2 cellular contexts compared by ENCODE assay signal in the genomic region with DNA sequence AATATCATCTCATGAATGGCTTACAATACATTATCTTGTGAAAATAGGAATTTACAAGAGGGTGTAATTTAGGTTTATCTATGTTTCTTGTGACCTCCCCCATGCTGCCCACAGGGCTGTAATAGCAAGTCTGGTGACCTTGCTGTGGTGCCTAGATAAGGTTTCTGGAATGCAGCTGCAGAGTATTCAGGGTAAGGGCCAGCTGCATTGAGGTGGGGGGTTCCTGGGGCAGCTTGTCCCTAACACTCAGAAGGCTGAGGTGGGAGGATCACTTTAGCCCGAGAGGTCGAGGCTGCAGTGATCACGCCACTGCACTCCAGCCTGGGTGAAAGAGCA.
TF ChIP-seq lines count a peak whose summit lies in the region.

No MANE protein-coding gene starts in this region.

TF ChIP-seq in GM23338, 12 proteins besides CTCF, POLR2A, EP300 and RAD21:
- TF ChIP-seq, protein P1, sequence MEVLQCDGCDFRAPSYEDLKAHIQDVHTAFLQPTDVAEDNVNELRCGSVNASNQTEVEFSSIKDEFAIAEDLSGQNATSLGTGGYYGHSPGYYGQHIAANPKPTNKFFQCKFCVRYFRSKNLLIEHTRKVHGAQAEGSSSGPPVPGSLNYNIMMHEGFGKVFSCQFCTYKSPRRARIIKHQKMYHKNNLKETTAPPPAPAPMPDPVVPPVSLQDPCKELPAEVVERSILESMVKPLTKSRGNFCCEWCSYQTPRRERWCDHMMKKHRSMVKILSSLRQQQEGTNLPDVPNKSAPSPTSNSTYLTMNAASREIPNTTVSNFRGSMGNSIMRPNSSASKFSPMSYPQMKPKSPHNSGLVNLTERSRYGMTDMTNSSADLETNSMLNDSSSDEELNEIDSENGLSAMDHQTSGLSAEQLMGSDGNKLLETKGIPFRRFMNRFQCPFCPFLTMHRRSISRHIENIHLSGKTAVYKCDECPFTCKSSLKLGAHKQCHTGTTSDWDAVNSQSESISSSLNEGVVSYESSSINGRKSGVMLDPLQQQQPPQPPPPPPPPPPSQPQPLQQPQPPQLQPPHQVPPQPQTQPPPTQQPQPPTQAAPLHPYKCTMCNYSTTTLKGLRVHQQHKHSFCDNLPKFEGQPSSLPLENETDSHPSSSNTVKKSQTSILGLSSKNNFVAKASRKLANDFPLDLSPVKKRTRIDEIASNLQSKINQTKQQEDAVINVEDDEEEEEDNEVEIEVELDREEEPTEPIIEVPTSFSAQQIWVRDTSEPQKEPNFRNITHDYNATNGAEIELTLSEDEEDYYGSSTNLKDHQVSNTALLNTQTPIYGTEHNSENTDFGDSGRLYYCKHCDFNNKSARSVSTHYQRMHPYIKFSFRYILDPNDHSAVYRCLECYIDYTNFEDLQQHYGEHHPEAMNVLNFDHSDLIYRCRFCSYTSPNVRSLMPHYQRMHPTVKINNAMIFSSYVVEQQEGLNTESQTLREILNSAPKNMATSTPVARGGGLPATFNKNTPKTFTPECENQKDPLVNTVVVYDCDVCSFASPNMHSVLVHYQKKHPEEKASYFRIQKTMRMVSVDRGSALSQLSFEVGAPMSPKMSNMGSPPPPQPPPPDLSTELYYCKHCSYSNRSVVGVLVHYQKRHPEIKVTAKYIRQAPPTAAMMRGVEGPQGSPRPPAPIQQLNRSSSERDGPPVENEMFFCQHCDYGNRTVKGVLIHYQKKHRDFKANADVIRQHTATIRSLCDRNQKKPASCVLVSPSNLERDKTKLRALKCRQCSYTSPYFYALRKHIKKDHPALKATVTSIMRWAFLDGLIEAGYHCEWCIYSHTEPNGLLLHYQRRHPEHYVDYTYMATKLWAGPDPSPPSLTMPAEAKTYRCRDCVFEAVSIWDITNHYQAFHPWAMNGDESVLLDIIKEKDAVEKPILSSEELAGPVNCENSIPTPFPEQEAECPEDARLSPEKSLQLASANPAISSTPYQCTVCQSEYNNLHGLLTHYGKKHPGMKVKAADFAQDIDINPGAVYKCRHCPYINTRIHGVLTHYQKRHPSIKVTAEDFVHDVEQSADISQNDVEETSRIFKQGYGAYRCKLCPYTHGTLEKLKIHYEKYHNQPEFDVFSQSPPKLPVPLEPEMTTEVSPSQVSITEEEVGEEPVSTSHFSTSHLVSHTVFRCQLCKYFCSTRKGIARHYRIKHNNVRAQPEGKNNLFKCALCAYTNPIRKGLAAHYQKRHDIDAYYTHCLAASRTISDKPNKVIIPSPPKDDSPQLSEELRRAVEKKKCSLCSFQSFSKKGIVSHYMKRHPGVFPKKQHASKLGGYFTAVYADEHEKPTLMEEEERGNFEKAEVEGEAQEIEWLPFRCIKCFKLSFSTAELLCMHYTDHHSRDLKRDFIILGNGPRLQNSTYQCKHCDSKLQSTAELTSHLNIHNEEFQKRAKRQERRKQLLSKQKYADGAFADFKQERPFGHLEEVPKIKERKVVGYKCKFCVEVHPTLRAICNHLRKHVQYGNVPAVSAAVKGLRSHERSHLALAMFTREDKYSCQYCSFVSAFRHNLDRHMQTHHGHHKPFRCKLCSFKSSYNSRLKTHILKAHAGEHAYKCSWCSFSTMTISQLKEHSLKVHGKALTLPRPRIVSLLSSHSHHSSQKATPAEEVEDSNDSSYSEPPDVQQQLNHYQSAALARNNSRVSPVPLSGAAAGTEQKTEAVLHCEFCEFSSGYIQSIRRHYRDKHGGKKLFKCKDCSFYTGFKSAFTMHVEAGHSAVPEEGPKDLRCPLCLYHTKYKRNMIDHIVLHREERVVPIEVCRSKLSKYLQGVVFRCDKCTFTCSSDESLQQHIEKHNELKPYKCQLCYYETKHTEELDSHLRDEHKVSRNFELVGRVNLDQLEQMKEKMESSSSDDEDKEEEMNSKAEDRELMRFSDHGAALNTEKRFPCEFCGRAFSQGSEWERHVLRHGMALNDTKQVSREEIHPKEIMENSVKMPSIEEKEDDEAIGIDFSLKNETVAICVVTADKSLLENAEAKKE (CRISPR knock-in tag; IDR thresholded peaks at IDR 0.05), result no peak
- no peak for TF ChIP-seq EZH2phosphoT487 (IDR thresholded peaks at IDR 0.05; ENCODE audit: unreplicated experiment)
- TF ChIP-seq POLR2AphosphoS5 (IDR thresholded peaks at IDR 0.05; ENCODE audit: low read depth), result no peak
- TF ChIP-seq, protein P2, sequence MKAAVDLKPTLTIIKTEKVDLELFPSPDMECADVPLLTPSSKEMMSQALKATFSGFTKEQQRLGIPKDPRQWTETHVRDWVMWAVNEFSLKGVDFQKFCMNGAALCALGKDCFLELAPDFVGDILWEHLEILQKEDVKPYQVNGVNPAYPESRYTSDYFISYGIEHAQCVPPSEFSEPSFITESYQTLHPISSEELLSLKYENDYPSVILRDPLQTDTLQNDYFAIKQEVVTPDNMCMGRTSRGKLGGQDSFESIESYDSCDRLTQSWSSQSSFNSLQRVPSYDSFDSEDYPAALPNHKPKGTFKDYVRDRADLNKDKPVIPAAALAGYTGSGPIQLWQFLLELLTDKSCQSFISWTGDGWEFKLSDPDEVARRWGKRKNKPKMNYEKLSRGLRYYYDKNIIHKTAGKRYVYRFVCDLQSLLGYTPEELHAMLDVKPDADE (IDR thresholded peaks at IDR 0.05), result no peak
- TF ChIP-seq ZNF331 (CRISPR knock-in tag; IDR thresholded peaks at IDR 0.05; ENCODE audit: low read depth), result no peak
- no peak for TF ChIP-seq CREB1 (CRISPR knock-in tag; IDR thresholded peaks at IDR 0.05; ENCODE audit: low read depth)
- TF ChIP-seq, protein P3, sequence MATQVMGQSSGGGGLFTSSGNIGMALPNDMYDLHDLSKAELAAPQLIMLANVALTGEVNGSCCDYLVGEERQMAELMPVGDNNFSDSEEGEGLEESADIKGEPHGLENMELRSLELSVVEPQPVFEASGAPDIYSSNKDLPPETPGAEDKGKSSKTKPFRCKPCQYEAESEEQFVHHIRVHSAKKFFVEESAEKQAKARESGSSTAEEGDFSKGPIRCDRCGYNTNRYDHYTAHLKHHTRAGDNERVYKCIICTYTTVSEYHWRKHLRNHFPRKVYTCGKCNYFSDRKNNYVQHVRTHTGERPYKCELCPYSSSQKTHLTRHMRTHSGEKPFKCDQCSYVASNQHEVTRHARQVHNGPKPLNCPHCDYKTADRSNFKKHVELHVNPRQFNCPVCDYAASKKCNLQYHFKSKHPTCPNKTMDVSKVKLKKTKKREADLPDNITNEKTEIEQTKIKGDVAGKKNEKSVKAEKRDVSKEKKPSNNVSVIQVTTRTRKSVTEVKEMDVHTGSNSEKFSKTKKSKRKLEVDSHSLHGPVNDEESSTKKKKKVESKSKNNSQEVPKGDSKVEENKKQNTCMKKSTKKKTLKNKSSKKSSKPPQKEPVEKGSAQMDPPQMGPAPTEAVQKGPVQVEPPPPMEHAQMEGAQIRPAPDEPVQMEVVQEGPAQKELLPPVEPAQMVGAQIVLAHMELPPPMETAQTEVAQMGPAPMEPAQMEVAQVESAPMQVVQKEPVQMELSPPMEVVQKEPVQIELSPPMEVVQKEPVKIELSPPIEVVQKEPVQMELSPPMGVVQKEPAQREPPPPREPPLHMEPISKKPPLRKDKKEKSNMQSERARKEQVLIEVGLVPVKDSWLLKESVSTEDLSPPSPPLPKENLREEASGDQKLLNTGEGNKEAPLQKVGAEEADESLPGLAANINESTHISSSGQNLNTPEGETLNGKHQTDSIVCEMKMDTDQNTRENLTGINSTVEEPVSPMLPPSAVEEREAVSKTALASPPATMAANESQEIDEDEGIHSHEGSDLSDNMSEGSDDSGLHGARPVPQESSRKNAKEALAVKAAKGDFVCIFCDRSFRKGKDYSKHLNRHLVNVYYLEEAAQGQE (IDR thresholded peaks at IDR 0.05; ENCODE audit: unreplicated experiment), result no peak
- TF ChIP-seq STAT1 (IDR thresholded peaks at IDR 0.05; ENCODE audit: unreplicated experiment), result no peak

TF ChIP-seq in WTC11, 78 proteins besides CTCF, POLR2A, EP300 and RAD21 (continued from another document):
- TF ChIP-seq, protein P4, sequence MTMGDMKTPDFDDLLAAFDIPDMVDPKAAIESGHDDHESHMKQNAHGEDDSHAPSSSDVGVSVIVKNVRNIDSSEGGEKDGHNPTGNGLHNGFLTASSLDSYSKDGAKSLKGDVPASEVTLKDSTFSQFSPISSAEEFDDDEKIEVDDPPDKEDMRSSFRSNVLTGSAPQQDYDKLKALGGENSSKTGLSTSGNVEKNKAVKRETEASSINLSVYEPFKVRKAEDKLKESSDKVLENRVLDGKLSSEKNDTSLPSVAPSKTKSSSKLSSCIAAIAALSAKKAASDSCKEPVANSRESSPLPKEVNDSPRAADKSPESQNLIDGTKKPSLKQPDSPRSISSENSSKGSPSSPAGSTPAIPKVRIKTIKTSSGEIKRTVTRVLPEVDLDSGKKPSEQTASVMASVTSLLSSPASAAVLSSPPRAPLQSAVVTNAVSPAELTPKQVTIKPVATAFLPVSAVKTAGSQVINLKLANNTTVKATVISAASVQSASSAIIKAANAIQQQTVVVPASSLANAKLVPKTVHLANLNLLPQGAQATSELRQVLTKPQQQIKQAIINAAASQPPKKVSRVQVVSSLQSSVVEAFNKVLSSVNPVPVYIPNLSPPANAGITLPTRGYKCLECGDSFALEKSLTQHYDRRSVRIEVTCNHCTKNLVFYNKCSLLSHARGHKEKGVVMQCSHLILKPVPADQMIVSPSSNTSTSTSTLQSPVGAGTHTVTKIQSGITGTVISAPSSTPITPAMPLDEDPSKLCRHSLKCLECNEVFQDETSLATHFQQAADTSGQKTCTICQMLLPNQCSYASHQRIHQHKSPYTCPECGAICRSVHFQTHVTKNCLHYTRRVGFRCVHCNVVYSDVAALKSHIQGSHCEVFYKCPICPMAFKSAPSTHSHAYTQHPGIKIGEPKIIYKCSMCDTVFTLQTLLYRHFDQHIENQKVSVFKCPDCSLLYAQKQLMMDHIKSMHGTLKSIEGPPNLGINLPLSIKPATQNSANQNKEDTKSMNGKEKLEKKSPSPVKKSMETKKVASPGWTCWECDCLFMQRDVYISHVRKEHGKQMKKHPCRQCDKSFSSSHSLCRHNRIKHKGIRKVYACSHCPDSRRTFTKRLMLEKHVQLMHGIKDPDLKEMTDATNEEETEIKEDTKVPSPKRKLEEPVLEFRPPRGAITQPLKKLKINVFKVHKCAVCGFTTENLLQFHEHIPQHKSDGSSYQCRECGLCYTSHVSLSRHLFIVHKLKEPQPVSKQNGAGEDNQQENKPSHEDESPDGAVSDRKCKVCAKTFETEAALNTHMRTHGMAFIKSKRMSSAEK (CRISPR knock-in tag; IDR thresholded peaks at IDR 0.05; ENCODE audit: borderline replicate concordance), result no peak
- TF ChIP-seq SMAD4 (CRISPR knock-in tag; IDR thresholded peaks at IDR 0.05) (no peak), OVOL2 (CRISPR knock-in tag; IDR thresholded peaks at IDR 0.05; ENCODE audit: borderline replicate concordance) (no peak), HMGA2 (CRISPR knock-in tag; IDR thresholded peaks at IDR 0.05) (no peak), TEAD1 (CRISPR knock-in tag; IDR thresholded peaks at IDR 0.05) (no peak), SP1 (CRISPR knock-in tag; conservative IDR thresholded peaks at IDR 0.05) (no peak), GABPB1 (CRISPR knock-in tag; IDR thresholded peaks at IDR 0.05) (no peak)
- TF ChIP-seq, protein P5, sequence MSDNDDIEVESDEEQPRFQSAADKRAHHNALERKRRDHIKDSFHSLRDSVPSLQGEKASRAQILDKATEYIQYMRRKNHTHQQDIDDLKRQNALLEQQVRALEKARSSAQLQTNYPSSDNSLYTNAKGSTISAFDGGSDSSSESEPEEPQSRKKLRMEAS (CRISPR knock-in tag; IDR thresholded peaks at IDR 0.05), result no peak
- TF ChIP-seq, protein P6, sequence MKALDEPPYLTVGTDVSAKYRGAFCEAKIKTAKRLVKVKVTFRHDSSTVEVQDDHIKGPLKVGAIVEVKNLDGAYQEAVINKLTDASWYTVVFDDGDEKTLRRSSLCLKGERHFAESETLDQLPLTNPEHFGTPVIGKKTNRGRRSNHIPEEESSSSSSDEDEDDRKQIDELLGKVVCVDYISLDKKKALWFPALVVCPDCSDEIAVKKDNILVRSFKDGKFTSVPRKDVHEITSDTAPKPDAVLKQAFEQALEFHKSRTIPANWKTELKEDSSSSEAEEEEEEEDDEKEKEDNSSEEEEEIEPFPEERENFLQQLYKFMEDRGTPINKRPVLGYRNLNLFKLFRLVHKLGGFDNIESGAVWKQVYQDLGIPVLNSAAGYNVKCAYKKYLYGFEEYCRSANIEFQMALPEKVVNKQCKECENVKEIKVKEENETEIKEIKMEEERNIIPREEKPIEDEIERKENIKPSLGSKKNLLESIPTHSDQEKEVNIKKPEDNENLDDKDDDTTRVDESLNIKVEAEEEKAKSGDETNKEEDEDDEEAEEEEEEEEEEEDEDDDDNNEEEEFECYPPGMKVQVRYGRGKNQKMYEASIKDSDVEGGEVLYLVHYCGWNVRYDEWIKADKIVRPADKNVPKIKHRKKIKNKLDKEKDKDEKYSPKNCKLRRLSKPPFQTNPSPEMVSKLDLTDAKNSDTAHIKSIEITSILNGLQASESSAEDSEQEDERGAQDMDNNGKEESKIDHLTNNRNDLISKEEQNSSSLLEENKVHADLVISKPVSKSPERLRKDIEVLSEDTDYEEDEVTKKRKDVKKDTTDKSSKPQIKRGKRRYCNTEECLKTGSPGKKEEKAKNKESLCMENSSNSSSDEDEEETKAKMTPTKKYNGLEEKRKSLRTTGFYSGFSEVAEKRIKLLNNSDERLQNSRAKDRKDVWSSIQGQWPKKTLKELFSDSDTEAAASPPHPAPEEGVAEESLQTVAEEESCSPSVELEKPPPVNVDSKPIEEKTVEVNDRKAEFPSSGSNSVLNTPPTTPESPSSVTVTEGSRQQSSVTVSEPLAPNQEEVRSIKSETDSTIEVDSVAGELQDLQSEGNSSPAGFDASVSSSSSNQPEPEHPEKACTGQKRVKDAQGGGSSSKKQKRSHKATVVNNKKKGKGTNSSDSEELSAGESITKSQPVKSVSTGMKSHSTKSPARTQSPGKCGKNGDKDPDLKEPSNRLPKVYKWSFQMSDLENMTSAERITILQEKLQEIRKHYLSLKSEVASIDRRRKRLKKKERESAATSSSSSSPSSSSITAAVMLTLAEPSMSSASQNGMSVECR (CRISPR knock-in tag; IDR thresholded peaks at IDR 0.05; ENCODE audit: borderline replicate concordance), result no peak
- TF ChIP-seq, protein P7, sequence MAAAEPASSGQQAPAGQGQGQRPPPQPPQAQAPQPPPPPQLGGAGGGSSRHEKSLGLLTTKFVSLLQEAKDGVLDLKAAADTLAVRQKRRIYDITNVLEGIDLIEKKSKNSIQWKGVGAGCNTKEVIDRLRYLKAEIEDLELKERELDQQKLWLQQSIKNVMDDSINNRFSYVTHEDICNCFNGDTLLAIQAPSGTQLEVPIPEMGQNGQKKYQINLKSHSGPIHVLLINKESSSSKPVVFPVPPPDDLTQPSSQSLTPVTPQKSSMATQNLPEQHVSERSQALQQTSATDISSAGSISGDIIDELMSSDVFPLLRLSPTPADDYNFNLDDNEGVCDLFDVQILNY (CRISPR knock-in tag; IDR thresholded peaks at IDR 0.05), result no peak
- TF ChIP-seq, protein P8, sequence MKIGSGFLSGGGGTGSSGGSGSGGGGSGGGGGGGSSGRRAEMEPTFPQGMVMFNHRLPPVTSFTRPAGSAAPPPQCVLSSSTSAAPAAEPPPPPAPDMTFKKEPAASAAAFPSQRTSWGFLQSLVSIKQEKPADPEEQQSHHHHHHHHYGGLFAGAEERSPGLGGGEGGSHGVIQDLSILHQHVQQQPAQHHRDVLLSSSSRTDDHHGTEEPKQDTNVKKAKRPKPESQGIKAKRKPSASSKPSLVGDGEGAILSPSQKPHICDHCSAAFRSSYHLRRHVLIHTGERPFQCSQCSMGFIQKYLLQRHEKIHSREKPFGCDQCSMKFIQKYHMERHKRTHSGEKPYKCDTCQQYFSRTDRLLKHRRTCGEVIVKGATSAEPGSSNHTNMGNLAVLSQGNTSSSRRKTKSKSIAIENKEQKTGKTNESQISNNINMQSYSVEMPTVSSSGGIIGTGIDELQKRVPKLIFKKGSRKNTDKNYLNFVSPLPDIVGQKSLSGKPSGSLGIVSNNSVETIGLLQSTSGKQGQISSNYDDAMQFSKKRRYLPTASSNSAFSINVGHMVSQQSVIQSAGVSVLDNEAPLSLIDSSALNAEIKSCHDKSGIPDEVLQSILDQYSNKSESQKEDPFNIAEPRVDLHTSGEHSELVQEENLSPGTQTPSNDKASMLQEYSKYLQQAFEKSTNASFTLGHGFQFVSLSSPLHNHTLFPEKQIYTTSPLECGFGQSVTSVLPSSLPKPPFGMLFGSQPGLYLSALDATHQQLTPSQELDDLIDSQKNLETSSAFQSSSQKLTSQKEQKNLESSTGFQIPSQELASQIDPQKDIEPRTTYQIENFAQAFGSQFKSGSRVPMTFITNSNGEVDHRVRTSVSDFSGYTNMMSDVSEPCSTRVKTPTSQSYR (CRISPR knock-in tag; IDR thresholded peaks at IDR 0.05), result no peak
